In the genomic region with DNA sequence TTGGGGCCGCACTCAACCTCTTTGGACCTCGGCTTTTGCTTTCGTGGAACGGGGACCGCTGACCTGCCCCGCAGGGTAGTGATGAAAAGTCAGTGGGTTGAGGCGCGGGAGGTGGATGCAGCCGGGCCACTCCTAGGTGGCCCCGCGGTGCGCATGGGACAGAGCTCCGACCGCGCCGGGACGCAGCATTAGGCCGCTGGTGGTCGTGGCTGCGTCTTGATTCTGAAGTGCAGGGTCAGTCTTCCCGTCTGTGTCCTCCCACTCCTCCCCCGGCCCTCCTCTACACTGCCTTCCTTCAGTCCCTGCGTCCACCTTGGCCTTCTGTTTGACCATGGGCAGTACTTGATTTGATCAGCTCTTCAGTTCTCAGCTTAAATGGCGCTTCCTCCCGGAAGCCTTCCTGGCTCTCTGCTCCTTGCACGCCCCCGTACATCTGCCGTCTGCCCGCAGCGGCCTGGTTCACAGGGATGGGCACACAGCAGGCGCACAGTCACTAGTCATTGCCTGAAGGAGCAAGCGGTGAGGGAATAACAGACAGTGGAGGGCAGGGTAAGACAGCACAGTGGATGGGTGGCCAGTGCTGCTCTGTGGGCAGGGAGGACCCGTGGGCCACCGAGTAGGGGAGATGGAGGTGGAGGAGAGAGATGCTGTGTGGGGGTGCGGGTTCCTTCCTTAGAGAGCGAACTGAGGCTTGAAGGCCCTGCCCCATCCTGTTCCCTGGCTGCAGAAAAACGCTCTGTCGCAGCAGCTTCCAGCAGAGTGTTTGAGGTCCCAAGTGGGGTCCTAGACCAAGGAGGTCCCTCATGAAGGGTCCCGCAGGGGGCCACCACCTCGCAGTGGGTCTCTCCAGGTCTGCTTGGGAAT, we compare ENCODE assay signal across 1 cellular context.
TF ChIP-seq lines count a peak whose summit lies in the region.

No MANE protein-coding gene starts in this region.

TF ChIP-seq in GM12878, 131 proteins besides CTCF, POLR2A, EP300 and RAD21 (continued from another document and continues in another):
- TF ChIP-seq, protein P1, sequence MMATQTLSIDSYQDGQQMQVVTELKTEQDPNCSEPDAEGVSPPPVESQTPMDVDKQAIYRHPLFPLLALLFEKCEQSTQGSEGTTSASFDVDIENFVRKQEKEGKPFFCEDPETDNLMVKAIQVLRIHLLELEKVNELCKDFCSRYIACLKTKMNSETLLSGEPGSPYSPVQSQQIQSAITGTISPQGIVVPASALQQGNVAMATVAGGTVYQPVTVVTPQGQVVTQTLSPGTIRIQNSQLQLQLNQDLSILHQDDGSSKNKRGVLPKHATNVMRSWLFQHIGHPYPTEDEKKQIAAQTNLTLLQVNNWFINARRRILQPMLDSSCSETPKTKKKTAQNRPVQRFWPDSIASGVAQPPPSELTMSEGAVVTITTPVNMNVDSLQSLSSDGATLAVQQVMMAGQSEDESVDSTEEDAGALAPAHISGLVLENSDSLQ (IDR thresholded peaks at IDR 0.05), result no peak
- TF ChIP-seq RCOR1 (conservative IDR thresholded peaks at IDR 0.05; ENCODE audit: low read depth, low read length) (no peak), EGR1 (IDR thresholded peaks at IDR 0.05; ENCODE audit: borderline replicate concordance in 1 of 2, low read depth in 2 of 2, low read length in 2 of 2) (peak in 1 of 2 experiments; percentile 78; a peak in 1 of 3 replicates), IRF5 (IDR thresholded peaks at IDR 0.05; ENCODE audit: borderline replicate concordance) (no peak), ZNF687 (IDR thresholded peaks at IDR 0.05) (no peak), POLR2AphosphoS5 (IDR thresholded peaks at IDR 0.05; ENCODE audit: low read length) (no peak; the same call in none of the 2 replicates), SIN3A (IDR thresholded peaks at IDR 0.05; ENCODE audit: low read depth, low read length) (0 out of 2 replicates have a peak, but pooled peaks have one; percentile 12), NBN (IDR thresholded peaks at IDR 0.05) (peak; percentile 53; the same call in 1 of the 2 replicates), ZSCAN29 (IDR thresholded peaks at IDR 0.05) (no peak), BCL11A (IDR thresholded peaks at IDR 0.05; ENCODE audit: low read depth, low read length) (no peak), DPF2 (IDR thresholded peaks at IDR 0.05) (peak; percentile 12), ZBED1 (IDR thresholded peaks at IDR 0.05; ENCODE audit: borderline replicate concordance) (no peak), EZH2 (IDR thresholded peaks at IDR 0.05; ENCODE audit: borderline replicate concordance, control insufficient read depth, low read depth, low read length) (no peak), BHLHE40 (IDR thresholded peaks at IDR 0.05; ENCODE audit: borderline replicate concordance in 1 of 2, low read depth in 2 of 2, low read length in 1 of 2) (no peak), ELK1 (IDR thresholded peaks at IDR 0.05; ENCODE audit: low read depth, low read length) (0 out of 2 replicates have a peak, but pooled peaks have one; percentile 16), ZNF384 (IDR thresholded peaks at IDR 0.05; ENCODE audit: borderline replicate concordance, low read depth, low read length) (no peak), POLR2AphosphoS2 (IDR thresholded peaks at IDR 0.05; ENCODE audit: low read depth, low read length) (peak; percentile 14; the same call in 1 of the 2 replicates), MEF2A (IDR thresholded peaks at IDR 0.05; ENCODE audit: insufficient read depth, low read depth, low read length) (no peak), NFIC (IDR thresholded peaks at IDR 0.05; ENCODE audit: low read depth, low read length) (no peak), BRCA1 (IDR thresholded peaks at IDR 0.05; ENCODE audit: low read depth, low read length) (no peak), NFYA (IDR thresholded peaks at IDR 0.05; ENCODE audit: borderline replicate concordance, low read depth, low read length) (no peak)
- TF ChIP-seq, protein P2, sequence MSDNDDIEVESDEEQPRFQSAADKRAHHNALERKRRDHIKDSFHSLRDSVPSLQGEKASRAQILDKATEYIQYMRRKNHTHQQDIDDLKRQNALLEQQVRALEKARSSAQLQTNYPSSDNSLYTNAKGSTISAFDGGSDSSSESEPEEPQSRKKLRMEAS (IDR thresholded peaks at IDR 0.05; ENCODE audit: low read depth, low read length), result no peak
- TF ChIP-seq, protein P3, sequence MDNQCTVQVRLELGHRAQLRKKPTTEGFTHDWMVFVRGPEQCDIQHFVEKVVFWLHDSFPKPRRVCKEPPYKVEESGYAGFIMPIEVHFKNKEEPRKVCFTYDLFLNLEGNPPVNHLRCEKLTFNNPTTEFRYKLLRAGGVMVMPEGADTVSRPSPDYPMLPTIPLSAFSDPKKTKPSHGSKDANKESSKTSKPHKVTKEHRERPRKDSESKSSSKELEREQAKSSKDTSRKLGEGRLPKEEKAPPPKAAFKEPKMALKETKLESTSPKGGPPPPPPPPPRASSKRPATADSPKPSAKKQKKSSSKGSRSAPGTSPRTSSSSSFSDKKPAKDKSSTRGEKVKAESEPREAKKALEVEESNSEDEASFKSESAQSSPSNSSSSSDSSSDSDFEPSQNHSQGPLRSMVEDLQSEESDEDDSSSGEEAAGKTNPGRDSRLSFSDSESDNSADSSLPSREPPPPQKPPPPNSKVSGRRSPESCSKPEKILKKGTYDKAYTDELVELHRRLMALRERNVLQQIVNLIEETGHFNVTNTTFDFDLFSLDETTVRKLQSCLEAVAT (IDR thresholded peaks at IDR 0.05), result peak; percentile 60
- TF ChIP-seq, protein P4, sequence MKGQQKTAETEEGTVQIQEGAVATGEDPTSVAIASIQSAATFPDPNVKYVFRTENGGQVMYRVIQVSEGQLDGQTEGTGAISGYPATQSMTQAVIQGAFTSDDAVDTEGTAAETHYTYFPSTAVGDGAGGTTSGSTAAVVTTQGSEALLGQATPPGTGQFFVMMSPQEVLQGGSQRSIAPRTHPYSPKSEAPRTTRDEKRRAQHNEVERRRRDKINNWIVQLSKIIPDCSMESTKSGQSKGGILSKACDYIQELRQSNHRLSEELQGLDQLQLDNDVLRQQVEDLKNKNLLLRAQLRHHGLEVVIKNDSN (IDR thresholded peaks at IDR 0.05; ENCODE audit: borderline replicate concordance, extremely low read length, insufficient read depth, low read depth, low read length), result no peak
- TF ChIP-seq, protein P5, sequence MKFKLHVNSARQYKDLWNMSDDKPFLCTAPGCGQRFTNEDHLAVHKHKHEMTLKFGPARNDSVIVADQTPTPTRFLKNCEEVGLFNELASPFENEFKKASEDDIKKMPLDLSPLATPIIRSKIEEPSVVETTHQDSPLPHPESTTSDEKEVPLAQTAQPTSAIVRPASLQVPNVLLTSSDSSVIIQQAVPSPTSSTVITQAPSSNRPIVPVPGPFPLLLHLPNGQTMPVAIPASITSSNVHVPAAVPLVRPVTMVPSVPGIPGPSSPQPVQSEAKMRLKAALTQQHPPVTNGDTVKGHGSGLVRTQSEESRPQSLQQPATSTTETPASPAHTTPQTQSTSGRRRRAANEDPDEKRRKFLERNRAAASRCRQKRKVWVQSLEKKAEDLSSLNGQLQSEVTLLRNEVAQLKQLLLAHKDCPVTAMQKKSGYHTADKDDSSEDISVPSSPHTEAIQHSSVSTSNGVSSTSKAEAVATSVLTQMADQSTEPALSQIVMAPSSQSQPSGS (IDR thresholded peaks at IDR 0.05; ENCODE audit: low read length), result no peak
- TF ChIP-seq, protein P6, sequence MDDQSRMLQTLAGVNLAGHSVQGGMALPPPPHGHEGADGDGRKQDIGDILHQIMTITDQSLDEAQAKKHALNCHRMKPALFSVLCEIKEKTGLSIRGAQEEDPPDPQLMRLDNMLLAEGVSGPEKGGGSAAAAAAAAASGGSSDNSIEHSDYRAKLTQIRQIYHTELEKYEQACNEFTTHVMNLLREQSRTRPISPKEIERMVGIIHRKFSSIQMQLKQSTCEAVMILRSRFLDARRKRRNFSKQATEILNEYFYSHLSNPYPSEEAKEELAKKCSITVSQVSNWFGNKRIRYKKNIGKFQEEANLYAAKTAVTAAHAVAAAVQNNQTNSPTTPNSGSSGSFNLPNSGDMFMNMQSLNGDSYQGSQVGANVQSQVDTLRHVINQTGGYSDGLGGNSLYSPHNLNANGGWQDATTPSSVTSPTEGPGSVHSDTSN (IDR thresholded peaks at IDR 0.05; ENCODE audit: insufficient replicate concordance, low read depth, low read length), result no peak
- TF ChIP-seq, protein P7, sequence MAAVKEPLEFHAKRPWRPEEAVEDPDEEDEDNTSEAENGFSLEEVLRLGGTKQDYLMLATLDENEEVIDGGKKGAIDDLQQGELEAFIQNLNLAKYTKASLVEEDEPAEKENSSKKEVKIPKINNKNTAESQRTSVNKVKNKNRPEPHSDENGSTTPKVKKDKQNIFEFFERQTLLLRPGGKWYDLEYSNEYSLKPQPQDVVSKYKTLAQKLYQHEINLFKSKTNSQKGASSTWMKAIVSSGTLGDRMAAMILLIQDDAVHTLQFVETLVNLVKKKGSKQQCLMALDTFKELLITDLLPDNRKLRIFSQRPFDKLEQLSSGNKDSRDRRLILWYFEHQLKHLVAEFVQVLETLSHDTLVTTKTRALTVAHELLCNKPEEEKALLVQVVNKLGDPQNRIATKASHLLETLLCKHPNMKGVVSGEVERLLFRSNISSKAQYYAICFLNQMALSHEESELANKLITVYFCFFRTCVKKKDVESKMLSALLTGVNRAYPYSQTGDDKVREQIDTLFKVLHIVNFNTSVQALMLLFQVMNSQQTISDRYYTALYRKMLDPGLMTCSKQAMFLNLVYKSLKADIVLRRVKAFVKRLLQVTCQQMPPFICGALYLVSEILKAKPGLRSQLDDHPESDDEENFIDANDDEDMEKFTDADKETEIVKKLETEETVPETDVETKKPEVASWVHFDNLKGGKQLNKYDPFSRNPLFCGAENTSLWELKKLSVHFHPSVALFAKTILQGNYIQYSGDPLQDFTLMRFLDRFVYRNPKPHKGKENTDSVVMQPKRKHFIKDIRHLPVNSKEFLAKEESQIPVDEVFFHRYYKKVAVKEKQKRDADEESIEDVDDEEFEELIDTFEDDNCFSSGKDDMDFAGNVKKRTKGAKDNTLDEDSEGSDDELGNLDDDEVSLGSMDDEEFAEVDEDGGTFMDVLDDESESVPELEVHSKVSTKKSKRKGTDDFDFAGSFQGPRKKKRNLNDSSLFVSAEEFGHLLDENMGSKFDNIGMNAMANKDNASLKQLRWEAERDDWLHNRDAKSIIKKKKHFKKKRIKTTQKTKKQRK (IDR thresholded peaks at IDR 0.05; ENCODE audit: low read depth, low read length), result no peak
